In genomic region chr6:44223471-44224153, GRCh38 we compare ENCODE assay signal across 8 cellular contexts. TPM values are rescaled to one million over a fixed set of nuclear protein-coding genes. Genes with fewer than 3 reads are reported as not detected.
DNase-seq lines count a peak whose midpoint lies in the region; ATAC-seq and TF ChIP-seq lines count a peak whose summit lies in the region.

Gene SLC29A1 (plus strand): TSS chr6:44223595. CDS start chr6:44227314, 3,719 bp downstream.

- H3K79me2 ChIP-seq in MM.1S (ENCODE audit: low read length) (peaks cover 50% of the 10 kb centered on the region), SU-DHL-6 (ENCODE audit: insufficient read depth, low read length) (peaks cover 40% of the 10 kb centered on the region), trophoblast cell (ENCODE audit: control insufficient read depth, insufficient read depth, low read length, poor library complexity) (peaks cover 7% of the 10 kb centered on the region)

- no CpG with 5 or more reads among the region's 72 CpGs for WGBS in trophoblast cell (ENCODE audit: extremely low coverage, insufficient coverage, insufficient read length)

- ATAC-seq in GM21528 (IDR thresholded peaks at IDR 0.05; ENCODE audit: low FRiP score, unreplicated experiment) = peak; percentile 46
- peak; percentile 49 for ATAC-seq in Right ventricle myocardium superior (ENCODE audit: poor library complexity)

- BruUV-seq in Caco-2 (replicated peaks; lab: Mats Ljungman, UMichigan) = no TSS peak

- peak within 1 kb of the TSS; percentile 16 for H4K91ac ChIP-seq in trophoblast cell (ENCODE audit: low read depth, low read length)

- no peaks in the 10 kb centered on the region for H4K20me1 ChIP-seq in MM.1S (ENCODE audit: insufficient read depth, low read length)
- no peaks in the 10 kb centered on the region for H4K20me1 ChIP-seq in SU-DHL-6 (ENCODE audit: low read depth, low read length)

- peak within 1 kb of the TSS; percentile 58 for H2AFZ ChIP-seq in MM.1S (ENCODE audit: low read length)
- peak within 1 kb of the TSS; percentile 65 for H2AFZ ChIP-seq in SU-DHL-6 (ENCODE audit: low read depth, low read length, severe bottlenecking)
- H2AFZ ChIP-seq in trophoblast cell (ENCODE audit: insufficient read depth, low read length, poor library complexity) = peak within 1 kb of the TSS; percentile 30

- intact Hi-C loops in Caco-2 (cut with micrococcal nuclease; ENCODE audit: unreplicated experiment) (loop anchor here (1.0 kb wide), 1 partner anchor 51 kb away; no protein-coding TSS in a partner anchor), Right ventricle myocardium superior (cut with DNase I) (no loop called here)

- H3K4me2 ChIP-seq in MM.1S (ENCODE audit: low read depth, low read length) = peak within 1 kb of the TSS; percentile 94
- H3K4me2 ChIP-seq in SU-DHL-6 (ENCODE audit: low read depth, low read length, poor library complexity, severe bottlenecking) = peak within 1 kb of the TSS; percentile 66
- H3K4me2 ChIP-seq in trophoblast cell (ENCODE audit: low read length) = peak within 1 kb of the TSS; percentile 88

- peak within 1 kb of the TSS; percentile 0 for H2BK120ac ChIP-seq in trophoblast cell (ENCODE audit: insufficient read depth, low read length, poor library complexity)

- H3K9ac ChIP-seq in MM.1S (ENCODE audit: low read length) (peak within 1 kb of the TSS; percentile 75), SU-DHL-6 (ENCODE audit: low read length) (peak within 1 kb of the TSS; percentile 83), trophoblast cell (ENCODE audit: low read length) (no peak within 1 kb of the TSS)

- H3K4me1 ChIP-seq in Caco-2 (peaks cover 42% of the 10 kb centered on the region), MM.1S (ENCODE audit: low read length) (peaks cover 25% of the 10 kb centered on the region), trophoblast cell (ENCODE audit: control insufficient read depth in 1 of 2, insufficient read depth in 2 of 2, low read length in 2 of 2) (peaks cover 61 to 65% of the 10 kb centered on the region in 2 experiments)

- peak; percentile 19 to 45 for TF ChIP-seq CTCF in Caco-2 (IDR thresholded peaks at IDR 0.05; ENCODE audit: insufficient read depth in 1 of 2, low read depth in 1 of 2, low read length in 1 of 2, severe bottlenecking in 1 of 2, unreplicated experiment in 1 of 2)
- no peak for TF ChIP-seq CTCF in MM.1S (IDR thresholded peaks at IDR 0.05; ENCODE audit: low read length)
- TF ChIP-seq CTCF in SU-DHL-6 (IDR thresholded peaks at IDR 0.05; ENCODE audit: insufficient read depth, low read length, poor library complexity, severe bottlenecking) = no peak
- TF ChIP-seq CTCF in type B pancreatic cell (conservative IDR thresholded peaks at IDR 0.05) = peak; percentile 63

- peak within 1 kb of the TSS; percentile 43 for H3K4ac ChIP-seq in trophoblast cell (ENCODE audit: low read depth, low read length)

- H3K36me3 Mint-ChIP-seq in Caco-2 (ENCODE audit: insufficient read depth, unreplicated experiment) (peaks cover 18% of the 10 kb centered on the region), type B pancreatic cell (no peaks in the 10 kb centered on the region)
- no peaks in the 10 kb centered on the region for H3K36me3 Mint-ChIP-seq in activated naive CD8-positive, alpha-beta T cell

- no peaks in the 10 kb centered on the region for H3K27me3 ChIP-seq in Caco-2 (replicated peaks; ENCODE audit: control insufficient read depth, insufficient read depth, low read length)
- H3K27me3 ChIP-seq in MM.1S (replicated peaks; ENCODE audit: insufficient read depth, low read length) = no peaks in the 10 kb centered on the region
- H3K27me3 ChIP-seq in SU-DHL-6 (ENCODE audit: low read length) = no peaks in the 10 kb centered on the region
- no peaks in the 10 kb centered on the region for H3K27me3 ChIP-seq in trophoblast cell (ENCODE audit: insufficient read depth, low read length)

- POLR2A ChIA-PET in Caco-2 (lab: Charles Lee) = interaction anchor here (0.5 to 2.3 kb wide), 7 partner anchors 14 to 421 kb away, joined by 3 to 13 read pairs (median 5); partner anchors contain the start of genes HSP90AB1, MRPL14, SLC35B2 and TMEM63B

- peak within 1 kb of the TSS; percentile 0 for H4K8ac ChIP-seq in trophoblast cell (ENCODE audit: low read depth, low read length)

- H3K18ac ChIP-seq in trophoblast cell (ENCODE audit: low read length) = peak within 1 kb of the TSS; percentile 72

- H4K12ac ChIP-seq in trophoblast cell (ENCODE audit: low read depth, low read length) = no peak within 1 kb of the TSS

- peaks cover 7% of the 10 kb centered on the region for H3K4me1 Mint-ChIP-seq in Caco-2 (ENCODE audit: low read depth, unreplicated experiment)
- peaks cover 29% of the 10 kb centered on the region for H3K4me1 Mint-ChIP-seq in activated naive CD8-positive, alpha-beta T cell (ENCODE audit: low read depth)
- peaks cover 42% of the 10 kb centered on the region for H3K4me1 Mint-ChIP-seq in type B pancreatic cell (ENCODE audit: unreplicated experiment)

- no peaks in the 10 kb centered on the region for H3K36me3 ChIP-seq in Caco-2 (ENCODE audit: control insufficient read depth, insufficient read depth, low read length)
- no peaks in the 10 kb centered on the region for H3K36me3 ChIP-seq in MM.1S (replicated peaks; ENCODE audit: insufficient read depth, low read length)
- no peaks in the 10 kb centered on the region for H3K36me3 ChIP-seq in SU-DHL-6 (ENCODE audit: low read length)
- H3K36me3 ChIP-seq in trophoblast cell (ENCODE audit: control insufficient read depth in 1 of 2, insufficient read depth in 2 of 2, low read length in 2 of 2) = peaks cover 3 to 4% of the 10 kb centered on the region in 2 experiments

- no peak within 1 kb of the TSS for H3K23ac ChIP-seq in trophoblast cell (ENCODE audit: low read length)

- no peak within 1 kb of the TSS for H2BK5ac ChIP-seq in trophoblast cell (ENCODE audit: low read depth, low read length, poor library complexity)

- peak within 1 kb of the TSS; percentile 71 for H3K14ac ChIP-seq in trophoblast cell (ENCODE audit: low read length)

- DNase-seq in Caco-2 = peak; percentile 86 to 88
- DNase-seq in MM.1S = peak; percentile 85
- peak; percentile 90 for DNase-seq in Right ventricle myocardium superior
- peak in 1 of 2 donors; percentile 57 for DNase-seq in trophoblast cell
- no peak for DNase-seq in type B pancreatic cell (ENCODE audit: extremely low spot score, unreplicated experiment)

- peaks cover 33% of the 10 kb centered on the region for H3K79me1 ChIP-seq in trophoblast cell (ENCODE audit: low read length)

- H3K9me3 ChIP-seq in Caco-2 (no peaks in the 10 kb centered on the region), MM.1S (replicated peaks; ENCODE audit: insufficient read depth, low read length) (no peaks in the 10 kb centered on the region), SU-DHL-6 (ENCODE audit: insufficient read depth, low read length) (no peaks in the 10 kb centered on the region), trophoblast cell (ENCODE audit: insufficient read depth, low read depth, low read length) (no peaks in the 10 kb centered on the region)

- peak within 1 kb of the TSS; percentile 6 for H2BK12ac ChIP-seq in trophoblast cell (ENCODE audit: low read length)

- peak within 1 kb of the TSS; percentile 63; the same call in 1 of the 2 replicates for H3K27ac ChIP-seq in MM.1S (ENCODE audit: low read length)
- peak within 1 kb of the TSS; percentile 65 for H3K27ac ChIP-seq in SU-DHL-6 (ENCODE audit: low read depth, low read length)
- H3K27ac ChIP-seq in trophoblast cell (ENCODE audit: low read depth, low read length) = no peak within 1 kb of the TSS

- no peaks in the 10 kb centered on the region for H3K9me2 ChIP-seq in MM.1S (replicated peaks; ENCODE audit: insufficient read depth, low read length)
- H3K9me2 ChIP-seq in SU-DHL-6 (replicated peaks; ENCODE audit: insufficient read depth, low read length) = no peaks in the 10 kb centered on the region

- no peaks in the 10 kb centered on the region for H3K9me3 Mint-ChIP-seq in Caco-2 (ENCODE audit: unreplicated experiment)
- no peaks in the 10 kb centered on the region for H3K9me3 Mint-ChIP-seq in activated naive CD8-positive, alpha-beta T cell (ENCODE audit: low read depth)
- H3K9me3 Mint-ChIP-seq in type B pancreatic cell = no peaks in the 10 kb centered on the region

- peak within 1 kb of the TSS; percentile 89 for H3K4me3 Mint-ChIP-seq in Caco-2 (ENCODE audit: unreplicated experiment)
- H3K4me3 Mint-ChIP-seq in activated naive CD8-positive, alpha-beta T cell = peak within 1 kb of the TSS; percentile 95
- peak within 1 kb of the TSS; percentile 86 for H3K4me3 Mint-ChIP-seq in type B pancreatic cell

- H3K4me3 ChIP-seq in Caco-2 (ENCODE audit: low read depth, low read length) (peak within 1 kb of the TSS; percentile 59), MM.1S (ENCODE audit: low read length) (peak within 1 kb of the TSS; percentile 80), SU-DHL-6 (ENCODE audit: insufficient read depth, low read length, poor library complexity, severe bottlenecking) (peak within 1 kb of the TSS; percentile 81), trophoblast cell (ENCODE audit: low read depth, low read length) (peak within 1 kb of the TSS; percentile 62)

- no peaks in the 10 kb centered on the region for H3K27me3 Mint-ChIP-seq in Caco-2 (ENCODE audit: insufficient read depth, unreplicated experiment)
- peaks cover under 1% of the 10 kb centered on the region for H3K27me3 Mint-ChIP-seq in activated naive CD8-positive, alpha-beta T cell
- peaks cover 18% of the 10 kb centered on the region for H3K27me3 Mint-ChIP-seq in type B pancreatic cell

- H2AK5ac ChIP-seq in trophoblast cell (ENCODE audit: low read length) = peak within 1 kb of the TSS; percentile 40

- H3K27ac Mint-ChIP-seq in Caco-2 (ENCODE audit: unreplicated experiment) (peak within 1 kb of the TSS; percentile 44), type B pancreatic cell (peak within 1 kb of the TSS; percentile 52)
- peak within 1 kb of the TSS; percentile 84 for H3K27ac Mint-ChIP-seq in activated naive CD8-positive, alpha-beta T cell

- CTCF ChIA-PET in Caco-2 (lab: Charles Lee) = interaction anchor here (0.6 to 4.0 kb wide), 11 partner anchors 11 to 127 kb away, joined by 3 to 25 read pairs (median 4); no protein-coding TSS in a partner anchor

- H3F3A ChIP-seq in MM.1S (ENCODE audit: insufficient read depth, low read length) = peaks cover 26% of the 10 kb centered on the region
- peaks cover 11% of the 10 kb centered on the region for H3F3A ChIP-seq in SU-DHL-6 (ENCODE audit: insufficient read depth)

RNA-seq across cellular contexts. Expression of gene SLC29A1, which starts in this region (rescaled TPM):
- total RNA-seq in Caco-2 (2022) = 80.7 and 81.3 TPM in 2 replicates
- 181 TPM for total RNA-seq in Right ventricle myocardium superior
- polyA plus RNA-seq in trophoblast cell (2013) = 99.2 and 101 TPM in 2 replicates
- 33.6 and 50.9 TPM in 2 replicates for total RNA-seq in type B pancreatic cell (ENCODE audit: low replicate concordance)

Comparison
In these comparisons a context has a peak if more than half of its experiments do, and no peak if none do; other contexts are left out.
1. CTCF ChIP-seq: peak in Caco-2 (2 of 2) and type B pancreatic cell (single experiment); none in MM.1S (single experiment) and SU-DHL-6 (single experiment).
2. Peak in every context shown above with its lines, with median percentiles within 50 percentile points of each other: H3K4me3 ChIP-seq, H3K27ac Mint-ChIP-seq, H3K4me3 Mint-ChIP-seq, H2AFZ ChIP-seq and H3K4me2 ChIP-seq.